In genomic region chr11:2919188-2919587, GRCh38 we compare ENCODE assay signal across 14 cellular contexts. TPM values are rescaled to one million over a fixed set of nuclear protein-coding genes. Genes with fewer than 3 reads are reported as not detected.
DNase-seq lines count a peak whose midpoint lies in the region; TF ChIP-seq lines count a peak whose summit lies in the region.
"Had no signal": no experiment of that assay in that cellular context is flagged by ENCODE, and none has a peak within 500 bp of the region (broad histone marks: within the 10 kb centered on the region; RNA-seq: fewer than 3 reads in every experiment).

No MANE protein-coding gene starts in this region.

- no peaks in the 10 kb centered on the region for H3K79me1 ChIP-seq in mesenchymal stem cell (replicated peaks; ENCODE audit: low read length, poor library complexity, severe bottlenecking)

- no peak overlapping the region for H2AFZ ChIP-seq in mesenchymal stem cell (ENCODE audit: low read depth, low read length)
- H2AFZ ChIP-seq: GM23338 had no signal

- no peak overlapping the region for H3K4ac ChIP-seq in mesenchymal stem cell (ENCODE audit: low read depth in 1 of 2, low read length in 2 of 2)

- H3K4me1 ChIP-seq in BLaER1 (peaks cover 92% of the 10 kb centered on the region), mesenchymal stem cell (ENCODE audit: control insufficient read depth, insufficient read depth, low read depth, low read length) (peaks cover 9% of the 10 kb centered on the region)

- no peak overlapping the region for H3K23ac ChIP-seq in mesenchymal stem cell (ENCODE audit: low read length in 2 of 2)

- H3K4me3 ChIP-seq in BLaER1: peak overlapping the region; percentile 33; the same call in 1 of the 2 replicates
- H3K4me3 ChIP-seq in mesenchymal stem cell (ENCODE audit: insufficient read depth in 1 of 2, low read depth in 1 of 2, low read length in 2 of 2): no peak overlapping the region
- H3K4me3 ChIP-seq: GM23338 had no signal

- H3K18ac ChIP-seq in mesenchymal stem cell (ENCODE audit: low read depth in 1 of 2, low read length in 2 of 2): no peak overlapping the region

- POLR2A ChIA-PET in activated CD4-positive, alpha-beta T cell treated with anti-CD3 and anti-CD28 coated beads, Interleukin-2, amount 10 ng/mL, durations not matched to agents 7 days and 5 days (lab: Charles Lee): no interaction called here
- POLR2A ChIA-PET in RWPE1 (lab: Yijun Ruan, JAX; ENCODE audit: low non-redundant PET): no interaction called here

- H3K9me3 ChIP-seq in BLaER1: no peaks in the 10 kb centered on the region
- no peaks in the 10 kb centered on the region for H3K9me3 ChIP-seq in mesenchymal stem cell (ENCODE audit: control insufficient read depth, low read length)

- no peak for DNase-seq in activated CD4-positive, alpha-beta T cell treated with anti-CD3 and anti-CD28 coated beads, Interleukin-2, amount 10 ng/mL, durations not matched to agents 7 days and 5 days
- no peak for DNase-seq in activated CD4-positive, alpha-beta T cell treated with anti-CD3 and anti-CD28 coated beads for 48 hours
- DNase-seq in RWPE1 (ENCODE audit: low spot score): no peak
- no peak for DNase-seq in mesenchymal stem cell
- no peak for DNase-seq in activated CD4-positive, CD25-positive, alpha-beta regulatory T cell (lab: John Stamatoyannopoulos, UW)
- DNase-seq in DMS79 (lab: John Stamatoyannopoulos, UW): no peak
- DNase-seq: CD4-positive, CD25-positive, alpha-beta regulatory T cell; CD8-positive, alpha-beta memory T cell; COR-L47; DMS 273 treated with DMSO at 0.1 percent for 48 hours; DMS53 had no signal

- H2BK15ac ChIP-seq in mesenchymal stem cell (ENCODE audit: low read depth, poor library complexity, severe bottlenecking): peak overlapping the region; percentile 16

- WGBS in mesenchymal stem cell: 94% methylated on average over 9 of the region's 9 CpGs

- H3K9ac ChIP-seq in BLaER1: peak overlapping the region; percentile 41; the same call in 1 of the 2 replicates
- no peak overlapping the region for H3K9ac ChIP-seq in mesenchymal stem cell (ENCODE audit: low read length)

- peak overlapping the region; percentile 59 for H3K27ac Mint-ChIP-seq in activated CD4-positive, alpha-beta T cell treated with anti-CD3 and anti-CD28 coated beads, Interleukin-2, amount 10 ng/mL, durations not matched to agents 7 days and 5 days
- H3K27ac Mint-ChIP-seq: CD4-positive, CD25-positive, alpha-beta regulatory T cell; GM23338 had no signal

- H3K4me3 Mint-ChIP-seq in activated CD4-positive, alpha-beta T cell treated with anti-CD3 and anti-CD28 coated beads, Interleukin-2, amount 10 ng/mL, durations not matched to agents 7 days and 5 days: no peak overlapping the region
- H3K4me3 Mint-ChIP-seq: CD4-positive, CD25-positive, alpha-beta regulatory T cell; CD8-positive, alpha-beta memory T cell; GM23338 had no signal

- H4K91ac ChIP-seq in mesenchymal stem cell (ENCODE audit: low read length): no peak overlapping the region

- H2BK5ac ChIP-seq in mesenchymal stem cell (ENCODE audit: low read depth, low read length, poor library complexity, severe bottlenecking): no peak overlapping the region

- no peak overlapping the region for H2AK5ac ChIP-seq in mesenchymal stem cell (ENCODE audit: low read length, severe bottlenecking)

- no peaks in the 10 kb centered on the region for H3K4me1 Mint-ChIP-seq in activated CD4-positive, alpha-beta T cell treated with anti-CD3 and anti-CD28 coated beads, Interleukin-2, amount 10 ng/mL, durations not matched to agents 7 days and 5 days
- H3K4me1 Mint-ChIP-seq: GM23338 had no signal

- no peaks in the 10 kb centered on the region for H3K36me3 Mint-ChIP-seq in activated CD4-positive, alpha-beta T cell treated with anti-CD3 and anti-CD28 coated beads, Interleukin-2, amount 10 ng/mL, durations not matched to agents 7 days and 5 days (ENCODE audit: low read depth)
- H3K36me3 Mint-ChIP-seq: CD4-positive, CD25-positive, alpha-beta regulatory T cell; CD8-positive, alpha-beta memory T cell had no signal

- no peaks in the 10 kb centered on the region for H3K36me3 ChIP-seq in BLaER1
- peaks cover 0 to 20% of the 10 kb centered on the region in 2 experiments for H3K36me3 ChIP-seq in mesenchymal stem cell (ENCODE audit: control insufficient read depth in 1 of 2, insufficient read depth in 2 of 2, low read depth in 1 of 2, low read length in 2 of 2)

- H3K27me3 ChIP-seq in BLaER1: no peaks in the 10 kb centered on the region
- H3K27me3 ChIP-seq in mesenchymal stem cell (ENCODE audit: control insufficient read depth in 1 of 2, insufficient read depth in 1 of 2, low read length in 2 of 2): no peaks in the 10 kb centered on the region

- H3K4me2 ChIP-seq in BLaER1 (peak overlapping the region; percentile 98), mesenchymal stem cell (ENCODE audit: low read length, poor library complexity, severe bottlenecking) (no peak overlapping the region)
- H3K4me2 ChIP-seq: GM23338 had no signal

- no peaks in the 10 kb centered on the region for H3K9me3 Mint-ChIP-seq in activated CD4-positive, alpha-beta T cell treated with anti-CD3 and anti-CD28 coated beads, Interleukin-2, amount 10 ng/mL, durations not matched to agents 7 days and 5 days
- H3K9me3 Mint-ChIP-seq: CD4-positive, CD25-positive, alpha-beta regulatory T cell; CD8-positive, alpha-beta memory T cell; GM23338 had no signal

- H2BK12ac ChIP-seq in mesenchymal stem cell (ENCODE audit: low read length in 2 of 2): no peak overlapping the region

- no peaks in the 10 kb centered on the region for H4K20me1 ChIP-seq in BLaER1

- H3K27ac ChIP-seq in BLaER1 (peak overlapping the region; percentile 93), RWPE1 (peak overlapping the region; percentile 16; the same call in 1 of the 2 replicates), mesenchymal stem cell (ENCODE audit: low read length, poor library complexity, severe bottlenecking) (no peak overlapping the region)
- H3K27ac ChIP-seq: 22Rv1 had no signal

- no peak overlapping the region for H2BK120ac ChIP-seq in mesenchymal stem cell (ENCODE audit: low read depth, low read length)

- CTCF ChIA-PET in activated CD4-positive, alpha-beta T cell treated with anti-CD3 and anti-CD28 coated beads, Interleukin-2, amount 10 ng/mL, durations not matched to agents 7 days and 5 days (lab: Charles Lee): interaction anchor here (1.2 to 2.0 kb wide), 2 partner anchors 14 to 85 kb away, joined by 3 to 7 read pairs; no protein-coding TSS in a partner anchor
- CTCF ChIA-PET in RWPE1 (lab: Yijun Ruan, JAX): no interaction called here

- no peak overlapping the region for H3K14ac ChIP-seq in mesenchymal stem cell (ENCODE audit: low read length in 2 of 2)

- no peak overlapping the region for H4K8ac ChIP-seq in mesenchymal stem cell (ENCODE audit: low read length)

- no peak for TF ChIP-seq CTCF in RWPE1 (conservative IDR thresholded peaks at IDR 0.05; ENCODE audit: low read depth)

- no peaks in the 10 kb centered on the region for H3K27me3 Mint-ChIP-seq in activated CD4-positive, alpha-beta T cell treated with anti-CD3 and anti-CD28 coated beads, Interleukin-2, amount 10 ng/mL, durations not matched to agents 7 days and 5 days
- H3K27me3 Mint-ChIP-seq: CD4-positive, CD25-positive, alpha-beta regulatory T cell; CD8-positive, alpha-beta memory T cell had no signal

RNA-seq across cellular contexts. Expression of gene PHLDA2, which starts 10.0 kb away (rescaled TPM):
- under 1 TPM; 0.35 to 0.45 TPM for total RNA-seq in activated CD4-positive, alpha-beta T cell treated with anti-CD3 and anti-CD28 coated beads, Interleukin-2, amount 10 ng/mL, durations not matched to agents 7 days and 5 days
- 272 TPM for polyA plus RNA-seq in mesenchymal stem cell (2013, experiment 1 of 2)
- 276 TPM for polyA plus RNA-seq in mesenchymal stem cell (2013, experiment 2 of 2)

RNA-seq across cellular contexts. Expression of gene CDKN1C, which starts 33.6 kb away (rescaled TPM):
- under 1 TPM; 0.29 to 0.40 TPM for total RNA-seq in activated CD4-positive, alpha-beta T cell treated with anti-CD3 and anti-CD28 coated beads, Interleukin-2, amount 10 ng/mL, durations not matched to agents 7 days and 5 days
- 29.4 TPM for polyA plus RNA-seq in mesenchymal stem cell (2013, experiment 1 of 2)
- polyA plus RNA-seq in mesenchymal stem cell (2013, experiment 2 of 2): 31.0 TPM
